6 cellular contexts compared by ENCODE assay signal in the genomic region with DNA sequence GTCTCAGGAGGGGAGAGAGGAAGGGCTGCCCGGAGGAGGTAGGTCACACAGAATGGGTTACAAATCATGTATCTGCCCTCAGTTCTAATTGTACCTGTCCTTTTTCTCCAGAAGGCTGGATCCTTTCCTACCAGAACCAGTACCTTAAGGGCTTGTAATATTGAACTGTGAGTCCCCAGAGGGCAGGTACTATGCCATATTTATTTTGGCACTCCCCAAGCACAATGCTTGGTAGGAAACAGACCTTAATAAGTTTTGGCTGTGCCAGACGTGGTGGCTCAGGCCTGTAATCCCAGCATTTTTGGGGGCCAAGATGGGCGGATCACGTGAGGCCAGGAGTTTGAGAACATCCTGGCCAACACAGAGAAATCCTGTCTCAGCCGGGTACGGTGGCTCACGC. TPM values are rescaled to one million over a fixed set of nuclear protein-coding genes. Genes with fewer than 3 reads are reported as not detected.
DNase-seq lines count a peak whose midpoint lies in the region; ATAC-seq, FAIRE-seq and TF ChIP-seq lines count a peak whose summit lies in the region.
"Not testable (repeated sequence)": the region's sequence is repeated elsewhere in the genome, so short reads cannot be mapped to it uniquely, and the experiment has no call there.

No MANE protein-coding gene starts in this region.

- H3K9ac ChIP-seq in liver (ENCODE audit: low read depth in 1 of 2, low read length in 2 of 2): not testable (repeated sequence)

- H3K27me3 ChIP-seq in liver (ENCODE audit: control insufficient read depth in 4 of 4, insufficient read depth in 4 of 4, low read length in 3 of 4): not testable (repeated sequence)

- TF ChIP-seq RAD21 in liver (IDR thresholded peaks at IDR 0.05): not testable (repeated sequence)

- TF ChIP-seq CTCF in liver (IDR thresholded peaks at IDR 0.05; ENCODE audit: low read depth, low read length, missing input control); nephron progenitor cell (IDR thresholded peaks at IDR 0.05): not testable (repeated sequence)

- H3K9me3 Mint-ChIP-seq in activated CD4-positive, alpha-beta T cell treated with anti-CD3 and anti-CD28 coated beads for 36 hours (ENCODE audit: low read depth); nephron progenitor cell; stimulated activated naive B cell treated with anti-CD40 and anti-IgM and Interleukin-4, amounts not matched to agents 10 μg/mL and 1 μg/mL and 100 μg/mL, for 72 hours: not testable (repeated sequence)

- DNase-seq in GM18507 (ENCODE audit: extremely low spot score, insufficient read length, low read depth); HTR-8/SVneo (ENCODE audit: insufficient read length, low spot score); activated CD4-positive, alpha-beta T cell treated with anti-CD3 and anti-CD28 coated beads for 36 hours; nephron progenitor cell; stimulated activated naive B cell treated with anti-CD40 and anti-IgM and Interleukin-4, amounts not matched to agents 10 μg/mL and 1 μg/mL and 100 μg/mL, for 72 hours: not testable (repeated sequence)

- peak overlapping the region; percentile 19 for H3K27ac Mint-ChIP-seq in activated CD4-positive, alpha-beta T cell treated with anti-CD3 and anti-CD28 coated beads for 36 hours
- H3K27ac Mint-ChIP-seq in nephron progenitor cell: peak overlapping the region; percentile 89
- H3K27ac Mint-ChIP-seq in stimulated activated naive B cell treated with anti-CD40 and anti-IgM and Interleukin-4, amounts not matched to agents 10 μg/mL and 1 μg/mL and 100 μg/mL, for 72 hours: peak overlapping the region; percentile 14

- peaks cover 0 to 18% (median 8%) of the 10 kb centered on the region in 4 donors for H3K4me1 ChIP-seq in liver (ENCODE audit: control insufficient read depth in 4 of 4, insufficient read depth in 4 of 4, low read length in 3 of 4)

- not testable (repeated sequence) for H3K4me3 Mint-ChIP-seq in activated CD4-positive, alpha-beta T cell treated with anti-CD3 and anti-CD28 coated beads for 36 hours; nephron progenitor cell; stimulated activated naive B cell treated with anti-CD40 and anti-IgM and Interleukin-4, amounts not matched to agents 10 μg/mL and 1 μg/mL and 100 μg/mL, for 72 hours

- H3K36me3 Mint-ChIP-seq in activated CD4-positive, alpha-beta T cell treated with anti-CD3 and anti-CD28 coated beads for 36 hours (ENCODE audit: low read depth); nephron progenitor cell (ENCODE audit: low read depth); stimulated activated naive B cell treated with anti-CD40 and anti-IgM and Interleukin-4, amounts not matched to agents 10 μg/mL and 1 μg/mL and 100 μg/mL, for 72 hours: not testable (repeated sequence)

- FAIRE-seq in GM18507 (lab: Jason Lieb, UNC) (peak; percentile 50), HTR-8/SVneo (lab: Jason Lieb, UNC) (peak; percentile 40)

- CTCF ChIA-PET in activated CD4-positive, alpha-beta T cell treated with anti-CD3 and anti-CD28 coated beads for 36 hours (lab: Charles Lee): interaction anchor here (0.6 kb wide), 1 partner anchor 132 kb away, joined by 3 read pairs; no protein-coding TSS in a partner anchor

- H3K27ac ChIP-seq in liver (ENCODE audit: low read depth in 1 of 2, low read length in 2 of 2): peak overlapping the region in 1 of 2 donors; percentile 31

- not testable (repeated sequence) for ATAC-seq in activated CD4-positive, alpha-beta T cell treated with anti-CD3 and anti-CD28 coated beads for 36 hours; stimulated activated naive B cell treated with anti-CD40 and anti-IgM and Interleukin-4, amounts not matched to agents 10 μg/mL and 1 μg/mL and 100 μg/mL, for 72 hours (replicated peaks)

- H3K27me3 Mint-ChIP-seq in activated CD4-positive, alpha-beta T cell treated with anti-CD3 and anti-CD28 coated beads for 36 hours; nephron progenitor cell (ENCODE audit: low read depth, poor library complexity); stimulated activated naive B cell treated with anti-CD40 and anti-IgM and Interleukin-4, amounts not matched to agents 10 μg/mL and 1 μg/mL and 100 μg/mL, for 72 hours: not testable (repeated sequence)

- not testable (repeated sequence) for H3K9me3 ChIP-seq in liver (ENCODE audit: control insufficient read depth in 4 of 4, low read length in 3 of 4)

- H3K4me3 ChIP-seq in liver (ENCODE audit: low read depth in 1 of 3, low read length in 3 of 3): not testable (repeated sequence)

- not testable (repeated sequence) for H3K36me3 ChIP-seq in liver (ENCODE audit: control insufficient read depth in 4 of 4, insufficient read depth in 3 of 4, low read depth in 1 of 4, low read length in 3 of 4)

- WGBS in liver: 52% methylated on average over 7 of the region's 7 CpGs

- peaks cover 25% of the 10 kb centered on the region for H3K4me1 Mint-ChIP-seq in activated CD4-positive, alpha-beta T cell treated with anti-CD3 and anti-CD28 coated beads for 36 hours
- H3K4me1 Mint-ChIP-seq in nephron progenitor cell: peaks cover 26% of the 10 kb centered on the region
- peaks cover 8 to 16% of the 10 kb centered on the region in 2 donors for H3K4me1 Mint-ChIP-seq in stimulated activated naive B cell treated with anti-CD40 and anti-IgM and Interleukin-4, amounts not matched to agents 10 μg/mL and 1 μg/mL and 100 μg/mL, for 72 hours

- intact Hi-C loops in activated CD4-positive, alpha-beta T cell treated with anti-CD3 and anti-CD28 coated beads for 36 hours (cut with DNase I, micrococcal nuclease): not testable (repeated sequence)

- POLR2A ChIA-PET in activated CD4-positive, alpha-beta T cell treated with anti-CD3 and anti-CD28 coated beads for 36 hours (lab: Charles Lee): not testable (repeated sequence)

TF ChIP-seq in liver, 16 proteins besides CTCF, POLR2A, EP300 and RAD21:
- TF ChIP-seq HNF4A (conservative IDR thresholded peaks at IDR 0.05): peak; percentile 39 to 42
- TF ChIP-seq SP1 (IDR thresholded peaks at IDR 0.05): peak; percentile 19
- peak in 1 of 2 donors; percentile 8 for TF ChIP-seq RXRA (IDR thresholded peaks at IDR 0.05)
TF ChIP-seq in liver: peak in this region for 3; not testable (repeated sequence) for 13.

RNA-seq across cellular contexts. Expression of gene SAT1, which starts 11.9 kb away (rescaled TPM):
- total RNA-seq in activated CD4-positive, alpha-beta T cell treated with anti-CD3 and anti-CD28 coated beads for 36 hours: 100 to 1,000 TPM; 148 to 166 TPM
- total RNA-seq in liver: 100 to 1,000 TPM; 105 to 388 TPM
- 100 to 1,000 TPM; 204 to 780 TPM for polyA plus RNA-seq in liver

RNA-seq across cellular contexts. Expression of gene ACOT9, which starts 28.0 kb away (rescaled TPM):
- total RNA-seq in activated CD4-positive, alpha-beta T cell treated with anti-CD3 and anti-CD28 coated beads for 36 hours: 10 to 100 TPM; 31.7 to 39.9 TPM
- total RNA-seq in liver: 10 to 100 TPM; 10.2 to 16.3 TPM
- polyA plus RNA-seq in liver: 10 to 100 TPM in 1 of 2 donors, 1 to 10 TPM in 1; 9.3 to 13.0 TPM

Comparison
In these comparisons a context has a peak if more than half of its experiments do, and no peak if none do; other contexts are left out.
1. H3K27ac Mint-ChIP-seq: peak in every context shown above with its lines; median percentile 89 in nephron progenitor cell; 19 in activated CD4-positive, alpha-beta T cell treated with anti-CD3 and anti-CD28 coated beads for 36 hours; 14 in stimulated activated naive B cell treated with anti-CD40 and anti-IgM and Interleukin-4, amounts not matched to agents 10 μg/mL and 1 μg/mL and 100 μg/mL, for 72 hours.